31 cellular contexts compared by ENCODE assay signal in genomic region chr7:105738133-105738532, GRCh38.
DNase-seq lines count a peak whose midpoint lies in the region; ATAC-seq and TF ChIP-seq lines count a peak whose summit lies in the region.
"Had no signal": no experiment of that assay in that cellular context is flagged by ENCODE, and none has a peak within 500 bp of the region (broad histone marks: within the 10 kb centered on the region; RNA-seq: fewer than 3 reads in every experiment).

No MANE protein-coding gene starts in this region.

- POLR2A ChIA-PET in SK-N-SH (lab: Yijun Ruan, JAX) (interaction anchor here (1.4 kb wide), 1 partner anchor 11 kb away, joined by 3 read pairs; no protein-coding TSS in a partner anchor), RWPE1 (lab: Yijun Ruan, JAX; ENCODE audit: low non-redundant PET) (no interaction called here)

- no peak overlapping the region for H2AFZ ChIP-seq in SK-N-SH (ENCODE audit: low read depth)
- no peak overlapping the region for H2AFZ ChIP-seq in OCI-LY1 (ENCODE audit: low read length)

- H3K36me3 Mint-ChIP-seq in endodermal cell (ENCODE audit: low read depth): no peaks in the 10 kb centered on the region
- H3K36me3 Mint-ChIP-seq in activated T-helper 1 cell treated with anti-CD3 and anti-CD28 coated beads, Interleukin-12 subunit alpha, Interleukin-12 subunit beta, Interleukin-2, Interleukin-4 antibody, amounts not matched to agents 30 ng/mL and 10 ng/mL and 1 ng/mL, durations not matched to agents 14 hours and 24 hours and 36 hours (ENCODE audit: low read depth): peaks cover 1% of the 10 kb centered on the region
- H3K36me3 Mint-ChIP-seq: activated CD4-positive, alpha-beta memory T cell treated with anti-CD3 and anti-CD28 coated beads for 36 hours; activated naive CD4-positive, alpha-beta T cell treated with anti-CD3 and anti-CD28 coated beads, Interleukin-2, amount 10 ng/mL, durations not matched to agents 7 days and 5 days; stimulated activated effector memory CD8-positive, alpha-beta T cell treated with anti-CD3 and anti-CD28 coated beads, Interleukin-12 subunit alpha, Interleukin-12 subunit beta, amount 100 ng/mL, for 72 hours had no signal

- no peak for TF ChIP-seq RAD21 in SK-N-SH (IDR thresholded peaks at IDR 0.05; ENCODE audit: low read length)

- no peak for TF ChIP-seq EP300 in SK-N-SH (IDR thresholded peaks at IDR 0.05; ENCODE audit: borderline replicate concordance in 1 of 2, low read depth in 1 of 2, low read length in 1 of 2)

- peaks cover 0 to 10% of the 10 kb centered on the region in 2 experiments; a peak in 1 of 4 replicates for H3K4me1 ChIP-seq in SK-N-SH (ENCODE audit: control insufficient read depth in 1 of 2, insufficient read depth in 2 of 2, low read depth in 1 of 2, low read length in 1 of 2)
- H3K4me1 ChIP-seq in OCI-LY1 (ENCODE audit: insufficient read depth, low read length, severe bottlenecking): no peaks in the 10 kb centered on the region
- no peaks in the 10 kb centered on the region for H3K4me1 ChIP-seq in endodermal cell (ENCODE audit: control insufficient read depth, insufficient read depth, low read length)
- H3K4me1 ChIP-seq: lower lobe of right lung, upper lobe of left lung had no signal

- H3K4me2 ChIP-seq in SK-N-SH: no peak overlapping the region
- H3K4me2 ChIP-seq in OCI-LY1 (ENCODE audit: low read length): no peak overlapping the region

- no peak overlapping the region for H3K4me3 ChIP-seq in SK-N-SH (ENCODE audit: low read depth in 2 of 2, low read length in 1 of 2)
- no peak overlapping the region for H3K4me3 ChIP-seq in OCI-LY1 (ENCODE audit: low read depth, low read length, poor library complexity, severe bottlenecking)
- H3K4me3 ChIP-seq in endodermal cell (ENCODE audit: low read length): no peak overlapping the region
- H3K4me3 ChIP-seq: adrenal gland, dorsolateral prefrontal cortex, lower lobe of right lung, SK-N-MC, upper lobe of left lung had no signal

- H3K27ac Mint-ChIP-seq in endodermal cell: no peak overlapping the region
- no peak overlapping the region for H3K27ac Mint-ChIP-seq in activated T-helper 1 cell treated with anti-CD3 and anti-CD28 coated beads, Interleukin-12 subunit alpha, Interleukin-12 subunit beta, Interleukin-2, Interleukin-4 antibody, amounts not matched to agents 30 ng/mL and 10 ng/mL and 1 ng/mL, durations not matched to agents 14 hours and 24 hours and 36 hours
- H3K27ac Mint-ChIP-seq: activated CD4-positive, alpha-beta memory T cell treated with anti-CD3 and anti-CD28 coated beads for 36 hours; activated naive CD4-positive, alpha-beta T cell treated with anti-CD3 and anti-CD28 coated beads, Interleukin-2, amount 10 ng/mL, durations not matched to agents 7 days and 5 days; activated T-cell treated with anti-CD3 and anti-CD28 coated beads, Interleukin-2, amount 50 U/mL, for 72 hours; CD8-positive, alpha-beta T cell; naive thymus-derived CD4-positive, alpha-beta T cell; stimulated activated effector memory CD8-positive, alpha-beta T cell treated with anti-CD3 and anti-CD28 coated beads, Interleukin-12 subunit alpha, Interleukin-12 subunit beta, amount 100 ng/mL, for 72 hours; T-helper 17 cell had no signal

- H3K9me3 ChIP-seq in SK-N-SH (no peaks in the 10 kb centered on the region), OCI-LY1 (ENCODE audit: low read length) (no peaks in the 10 kb centered on the region), endodermal cell (ENCODE audit: control insufficient read depth, low read length) (no peaks in the 10 kb centered on the region)
- H3K9me3 ChIP-seq: adrenal gland, lower lobe of right lung, upper lobe of left lung had no signal

- no peak for DNase-seq in SK-N-SH
- DNase-seq in endodermal cell: no peak
- DNase-seq in stimulated activated CD4-positive, alpha-beta T cell treated with anti-CD3 and anti-CD28 coated beads, Interleukin-4, amount 100 ng/mL, for 4 hours: no peak
- no peak for DNase-seq in activated T-helper 1 cell treated with anti-CD3 and anti-CD28 coated beads, Interleukin-12 subunit alpha, Interleukin-12 subunit beta, Interleukin-2, Interleukin-4 antibody, amounts not matched to agents 30 ng/mL and 10 ng/mL and 1 ng/mL, durations not matched to agents 14 hours and 24 hours and 36 hours (ENCODE audit: low spot score)
- no peak for DNase-seq in RWPE1 (ENCODE audit: low spot score)
- DNase-seq: activated CD4-positive, alpha-beta memory T cell treated with anti-CD3 and anti-CD28 coated beads for 36 hours; activated naive CD4-positive, alpha-beta T cell treated with anti-CD3 and anti-CD28 coated beads, Interleukin-2, amount 10 ng/mL, durations not matched to agents 7 days and 5 days; activated T-cell treated with anti-CD3 and anti-CD28 coated beads, Interleukin-2, amount 50 U/mL, for 72 hours; AML-193; CD8-positive, alpha-beta T cell; dorsolateral prefrontal cortex; HCEC 1CT; hypothalamus; lower lobe of right lung; naive thymus-derived CD4-positive, alpha-beta T cell; NCI-H1092; NCI-H1694 treated with DMSO at 0.1 percent for 48 hours; NCI-H446; NCI-H748 treated with DMSO at 0.1 percent for 48 hours; RPMI8226; stimulated activated CD4-positive, alpha-beta T cell treated with anti-CD3 and anti-CD28 coated beads, Interleukin-4, amount 100 ng/mL, for 24 hours; substantia nigra; T-helper 17 cell; upper lobe of left lung had no signal

- H3K9me3 Mint-ChIP-seq in endodermal cell: no peaks in the 10 kb centered on the region
- H3K9me3 Mint-ChIP-seq in activated T-helper 1 cell treated with anti-CD3 and anti-CD28 coated beads, Interleukin-12 subunit alpha, Interleukin-12 subunit beta, Interleukin-2, Interleukin-4 antibody, amounts not matched to agents 30 ng/mL and 10 ng/mL and 1 ng/mL, durations not matched to agents 14 hours and 24 hours and 36 hours: peaks cover 5% of the 10 kb centered on the region
- H3K9me3 Mint-ChIP-seq: activated CD4-positive, alpha-beta memory T cell treated with anti-CD3 and anti-CD28 coated beads for 36 hours; CD8-positive, alpha-beta T cell; stimulated activated effector memory CD8-positive, alpha-beta T cell treated with anti-CD3 and anti-CD28 coated beads, Interleukin-12 subunit alpha, Interleukin-12 subunit beta, amount 100 ng/mL, for 72 hours had no signal

- no peaks in the 10 kb centered on the region for H4K20me1 ChIP-seq in SK-N-SH (ENCODE audit: insufficient read depth)
- H4K20me1 ChIP-seq in OCI-LY1 (ENCODE audit: insufficient read depth, low read length): no peaks in the 10 kb centered on the region

- H3K4me1 Mint-ChIP-seq in endodermal cell: peaks cover 19% of the 10 kb centered on the region
- H3K4me1 Mint-ChIP-seq in activated T-helper 1 cell treated with anti-CD3 and anti-CD28 coated beads, Interleukin-12 subunit alpha, Interleukin-12 subunit beta, Interleukin-2, Interleukin-4 antibody, amounts not matched to agents 30 ng/mL and 10 ng/mL and 1 ng/mL, durations not matched to agents 14 hours and 24 hours and 36 hours (ENCODE audit: low read depth): no peaks in the 10 kb centered on the region

- H3F3A ChIP-seq in SK-N-SH (replicated peaks; ENCODE audit: insufficient read depth) (no peaks in the 10 kb centered on the region), OCI-LY1 (ENCODE audit: insufficient read depth, low read length) (no peaks in the 10 kb centered on the region)

- no peak overlapping the region for H3K9ac ChIP-seq in SK-N-SH
- no peak overlapping the region for H3K9ac ChIP-seq in OCI-LY1 (ENCODE audit: low read length)
- H3K9ac ChIP-seq in endodermal cell (ENCODE audit: extremely low read depth, low read length, poor library complexity, severe bottlenecking): no peak overlapping the region

- TF ChIP-seq CTCF in SK-N-SH (IDR thresholded peaks at IDR 0.05) (peak; percentile 21; the same call in 1 of the 2 replicates), OCI-LY1 (IDR thresholded peaks at IDR 0.05; ENCODE audit: low read length) (peak; percentile 14; the same call in 1 of the 2 replicates), endodermal cell (conservative IDR thresholded peaks at IDR 0.05) (peak; percentile 56), RWPE1 (conservative IDR thresholded peaks at IDR 0.05; ENCODE audit: low read depth) (no peak)

- no peak for ATAC-seq in SK-N-SH treated with all-trans-retinoic acid at 6 μM for 48 hours
- no peak for ATAC-seq in GM19324 (IDR thresholded peaks at IDR 0.05; ENCODE audit: low FRiP score, unreplicated experiment)
- ATAC-seq: activated T-cell treated with anti-CD3 and anti-CD28 coated beads, Interleukin-2, amount 50 U/mL, for 72 hours; CD8-positive, alpha-beta T cell; lower lobe of right lung; naive thymus-derived CD4-positive, alpha-beta T cell; sciatic nerve; stimulated activated effector memory CD8-positive, alpha-beta T cell treated with anti-CD3 and anti-CD28 coated beads, Interleukin-12 subunit alpha, Interleukin-12 subunit beta, amount 100 ng/mL, for 72 hours; T-helper 17 cell had no signal

- H3K9me2 ChIP-seq in SK-N-SH: no peaks in the 10 kb centered on the region
- H3K9me2 ChIP-seq in OCI-LY1 (ENCODE audit: low read depth, low read length): no peaks in the 10 kb centered on the region

- H3K4me3 Mint-ChIP-seq in endodermal cell: no peak overlapping the region
- no peak overlapping the region for H3K4me3 Mint-ChIP-seq in activated T-helper 1 cell treated with anti-CD3 and anti-CD28 coated beads, Interleukin-12 subunit alpha, Interleukin-12 subunit beta, Interleukin-2, Interleukin-4 antibody, amounts not matched to agents 30 ng/mL and 10 ng/mL and 1 ng/mL, durations not matched to agents 14 hours and 24 hours and 36 hours
- H3K4me3 Mint-ChIP-seq: activated CD4-positive, alpha-beta memory T cell treated with anti-CD3 and anti-CD28 coated beads for 36 hours; activated naive CD4-positive, alpha-beta T cell treated with anti-CD3 and anti-CD28 coated beads, Interleukin-2, amount 10 ng/mL, durations not matched to agents 7 days and 5 days; activated T-cell treated with anti-CD3 and anti-CD28 coated beads, Interleukin-2, amount 50 U/mL, for 72 hours; CD8-positive, alpha-beta T cell; naive thymus-derived CD4-positive, alpha-beta T cell; stimulated activated effector memory CD8-positive, alpha-beta T cell treated with anti-CD3 and anti-CD28 coated beads, Interleukin-12 subunit alpha, Interleukin-12 subunit beta, amount 100 ng/mL, for 72 hours; T-helper 17 cell had no signal

- intact Hi-C loops in activated T-helper 1 cell treated with anti-CD3 and anti-CD28 coated beads, Interleukin-12 subunit alpha, Interleukin-12 subunit beta, Interleukin-2, Interleukin-4 antibody, amounts not matched to agents 30 ng/mL and 10 ng/mL and 1 ng/mL, durations not matched to agents 14 hours and 24 hours and 36 hours (cut with micrococcal nuclease): no loop called here

- no peaks in the 10 kb centered on the region for H3K36me3 ChIP-seq in SK-N-SH (replicated peaks in 1 of 2; ENCODE audit: control insufficient read depth in 1 of 2, insufficient read depth in 2 of 2, low read length in 1 of 2)
- no peaks in the 10 kb centered on the region for H3K36me3 ChIP-seq in OCI-LY1 (ENCODE audit: insufficient read depth, low read length)
- no peaks in the 10 kb centered on the region for H3K36me3 ChIP-seq in endodermal cell (ENCODE audit: control insufficient read depth, insufficient read depth, low read length)
- H3K36me3 ChIP-seq: lower lobe of right lung, upper lobe of left lung had no signal

- WGBS in SK-N-SH (ENCODE audit: low lambda C conversion rate): 88% methylated on average over 2 of the region's 2 CpGs
- WGBS in endodermal cell (ENCODE audit: insufficient coverage in 1 of 2, insufficient read length in 1 of 2), 2 experiments: 88 to 92% methylated on average over 2 of the region's 2 CpGs

- no peaks in the 10 kb centered on the region for H3K27me3 Mint-ChIP-seq in endodermal cell (ENCODE audit: insufficient read depth)
- peaks cover 6% of the 10 kb centered on the region for H3K27me3 Mint-ChIP-seq in activated T-helper 1 cell treated with anti-CD3 and anti-CD28 coated beads, Interleukin-12 subunit alpha, Interleukin-12 subunit beta, Interleukin-2, Interleukin-4 antibody, amounts not matched to agents 30 ng/mL and 10 ng/mL and 1 ng/mL, durations not matched to agents 14 hours and 24 hours and 36 hours (ENCODE audit: insufficient read depth)
- H3K27me3 Mint-ChIP-seq: activated CD4-positive, alpha-beta memory T cell treated with anti-CD3 and anti-CD28 coated beads for 36 hours; T-helper 17 cell had no signal

- H3K27me3 ChIP-seq in SK-N-SH (ENCODE audit: insufficient read depth) (no peaks in the 10 kb centered on the region), OCI-LY1 (ENCODE audit: insufficient read depth, low read length) (no peaks in the 10 kb centered on the region; the same call in 1 of the 2 replicates), endodermal cell (ENCODE audit: control insufficient read depth, insufficient read depth, low read length, poor library complexity, severe bottlenecking) (no peaks in the 10 kb centered on the region)
- H3K27me3 ChIP-seq: adrenal gland, dorsolateral prefrontal cortex, upper lobe of left lung had no signal

- H3K27ac ChIP-seq in SK-N-SH (ENCODE audit: low read depth in 2 of 2, low read length in 1 of 2): no peak overlapping the region
- no peak overlapping the region for H3K27ac ChIP-seq in OCI-LY1 (ENCODE audit: low read depth, low read length, poor library complexity, severe bottlenecking)
- H3K27ac ChIP-seq in endodermal cell (ENCODE audit: low read depth, low read length): no peak overlapping the region
- H3K27ac ChIP-seq in RWPE1: no peak overlapping the region
- H3K27ac ChIP-seq: adrenal gland, dorsolateral prefrontal cortex, lower lobe of right lung, SK-N-MC, upper lobe of left lung had no signal

- CTCF ChIA-PET in SK-N-SH (lab: Yijun Ruan, JAX): interaction anchor here (0.7 to 5.3 kb wide), 6 partner anchors 15 to 86 kb away, joined by 3 to 29 read pairs (median 3); no protein-coding TSS in a partner anchor
- CTCF ChIA-PET in RWPE1 (lab: Yijun Ruan, JAX): interaction anchor here (0.6 kb wide), 1 partner anchor 101 kb away, joined by 4 read pairs; no protein-coding TSS in a partner anchor

- H3K79me2 ChIP-seq in SK-N-SH (ENCODE audit: insufficient read depth): no peaks in the 10 kb centered on the region
- H3K79me2 ChIP-seq in OCI-LY1 (ENCODE audit: insufficient read depth, low read length): no peaks in the 10 kb centered on the region
